Comparison of ENCODE assay signal across 8 cellular contexts in the genomic region with DNA sequence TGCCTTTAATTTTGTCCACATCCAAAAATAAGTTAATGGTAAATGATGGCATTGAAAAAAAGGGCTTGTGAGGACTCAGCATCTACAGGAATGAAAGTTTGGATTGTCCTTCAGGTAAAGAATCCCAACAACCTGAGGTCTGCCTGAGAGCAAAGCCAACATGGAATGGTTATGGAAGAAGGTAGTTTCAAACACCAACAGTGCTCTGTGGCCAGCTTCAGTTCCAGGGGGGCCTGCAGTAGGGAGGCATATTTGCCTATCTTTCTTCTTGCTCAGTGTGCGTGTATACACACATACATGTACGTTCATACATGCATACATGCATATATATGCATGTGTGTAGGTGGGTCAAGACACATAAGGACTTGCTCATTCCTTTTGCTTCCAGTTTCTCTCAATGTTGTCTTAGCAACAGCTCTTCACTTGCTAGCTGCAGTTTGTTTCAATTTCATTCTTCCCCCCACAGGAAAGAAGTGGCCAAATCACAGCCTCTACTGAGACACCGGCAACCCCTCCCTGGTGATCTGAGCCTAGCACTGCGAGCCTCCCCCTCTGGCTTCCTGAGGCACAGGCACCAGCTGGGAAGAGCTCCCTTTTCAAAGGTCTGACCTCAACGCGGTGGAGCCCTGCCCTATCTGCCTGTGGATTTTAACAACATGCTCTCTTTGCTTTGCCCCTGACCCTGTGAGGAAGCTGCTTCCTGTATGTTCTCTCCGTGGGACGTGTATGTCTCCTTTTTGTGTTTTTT.
A peak's percentile ranks its signal among the peaks of the same experiment; 100 is the strongest.
DNase-seq lines count a peak whose midpoint lies in the region; ATAC-seq and FAIRE-seq lines count a peak whose summit lies in the region.

No MANE protein-coding gene starts in this region.

- H3K27me3 Mint-ChIP-seq in activated naive CD8-positive, alpha-beta T cell treated with anti-CD3 and anti-CD28 coated beads, Interleukin-2, amount 10 ng/mL, durations not matched to agents 7 days and 5 days = no peaks in the 10 kb centered on the region

- ATAC-seq in GM18502 (IDR thresholded peaks at IDR 0.05; ENCODE audit: poor library complexity, unreplicated experiment) = peak; percentile 91
- ATAC-seq in GM21825 (IDR thresholded peaks at IDR 0.05; ENCODE audit: unreplicated experiment) = peak; percentile 92
- peak; percentile 89 for ATAC-seq in activated naive CD8-positive, alpha-beta T cell treated with anti-CD3 and anti-CD28 coated beads, Interleukin-2, amount 10 ng/mL, durations not matched to agents 7 days and 5 days (ENCODE audit: low read depth)
- peak; percentile 57 for ATAC-seq in left lobe of liver

- peaks cover 38% of the 10 kb centered on the region for H3K4me1 Mint-ChIP-seq in activated naive CD8-positive, alpha-beta T cell treated with anti-CD3 and anti-CD28 coated beads, Interleukin-2, amount 10 ng/mL, durations not matched to agents 7 days and 5 days

- no peaks in the 10 kb centered on the region for H3K36me3 ChIP-seq in MG63

- H3K36me3 Mint-ChIP-seq in activated naive CD8-positive, alpha-beta T cell treated with anti-CD3 and anti-CD28 coated beads, Interleukin-2, amount 10 ng/mL, durations not matched to agents 7 days and 5 days = peaks cover 13% of the 10 kb centered on the region

- POLR2A ChIA-PET in activated naive CD8-positive, alpha-beta T cell treated with anti-CD3 and anti-CD28 coated beads, Interleukin-2, amount 10 ng/mL, durations not matched to agents 7 days and 5 days (lab: Charles Lee) = interaction anchor here (0.6 to 5.8 kb wide), 15 partner anchors 8 to 147 kb away, joined by 3 to 60 read pairs (median 4); partner anchors contain the start of gene KLF13

- peak overlapping the region; percentile 80 for H3K4me3 Mint-ChIP-seq in activated naive CD8-positive, alpha-beta T cell treated with anti-CD3 and anti-CD28 coated beads, Interleukin-2, amount 10 ng/mL, durations not matched to agents 7 days and 5 days

- H3K27ac Mint-ChIP-seq in activated naive CD8-positive, alpha-beta T cell treated with anti-CD3 and anti-CD28 coated beads, Interleukin-2, amount 10 ng/mL, durations not matched to agents 7 days and 5 days = peak overlapping the region; percentile 91

- H3K27me3 ChIP-seq in MG63 = no peaks in the 10 kb centered on the region

- H3K9me3 ChIP-seq in MG63 = no peaks in the 10 kb centered on the region

- DNase-seq in MG63 = peak; percentile 71
- DNase-seq in activated naive CD8-positive, alpha-beta T cell treated with anti-CD3 and anti-CD28 coated beads, Interleukin-2, amount 10 ng/mL, durations not matched to agents 7 days and 5 days = peak; percentile 60
- DNase-seq in left lobe of liver (ENCODE audit: low spot score) = peak; percentile 38
- peak; percentile 59 for DNase-seq in urothelium cell line (ENCODE audit: low spot score)
- no peak for DNase-seq in RCC 7860 (ENCODE audit: low spot score)
- DNase-seq in HPDE6-E6E7 (ENCODE audit: extremely low spot score) = no peak

- peak; percentile 82 for FAIRE-seq in urothelium cell line (lab: Jason Lieb, UNC)
- FAIRE-seq in RCC 7860 (lab: Jason Lieb, UNC) = no peak

- peaks cover 4% of the 10 kb centered on the region for H3K9me3 Mint-ChIP-seq in activated naive CD8-positive, alpha-beta T cell treated with anti-CD3 and anti-CD28 coated beads, Interleukin-2, amount 10 ng/mL, durations not matched to agents 7 days and 5 days

- no peak overlapping the region for H3K4me3 ChIP-seq in MG63

Comparison
In these comparisons a context has a peak if more than half of its experiments do, and no peak if none do; other contexts are left out.
1. DNase-seq: peak in MG63 (single experiment), activated naive CD8-positive, alpha-beta T cell treated with anti-CD3 and anti-CD28 coated beads, Interleukin-2, amount 10 ng/mL, durations not matched to agents 7 days and 5 days (single experiment), left lobe of liver (single experiment) and urothelium cell line (single experiment); none in RCC 7860 (single experiment) and HPDE6-E6E7 (single experiment).
2. Peak in every context shown above with its lines, with median percentiles within 50 percentile points of each other: ATAC-seq.